In genomic region chr6:134424795-134425163, GRCh38 we compare ENCODE assay signal across 18 cellular contexts.
DNase-seq lines count a peak whose midpoint lies in the region; ATAC-seq and TF ChIP-seq lines count a peak whose summit lies in the region.
"Had no signal": no experiment of that assay in that cellular context is flagged by ENCODE, and none has a peak within 500 bp of the region (broad histone marks: within the 10 kb centered on the region; RNA-seq: fewer than 3 reads in every experiment).

No MANE protein-coding gene starts in this region.

- peak overlapping the region in 2 of 11 experiments; percentile 17 to 50; a peak in 2 of 22 replicates for H3K9ac ChIP-seq in BLaER1 treated with 17β-estradiol and CSF1 and Interleukin-3, amounts not matched to agents 10 nM and 100 nM
- H3K9ac ChIP-seq in mesenchymal stem cell (ENCODE audit: low read length): peak overlapping the region; percentile 57

- peaks cover 12% of the 10 kb centered on the region for H3K36me3 Mint-ChIP-seq in WTC11

- WGBS in mesenchymal stem cell: 100% methylated on average over 1 of the region's 1 CpG

- no peak overlapping the region for H3K14ac ChIP-seq in mesenchymal stem cell (ENCODE audit: low read length in 2 of 2)

- no peak for TF ChIP-seq CTCF in brain microvascular endothelial cell (IDR thresholded peaks at IDR 0.05; ENCODE audit: low read depth, low read length, missing control alignments)
- TF ChIP-seq CTCF in WTC11 (IDR thresholded peaks at IDR 0.05): no peak

- H4K91ac ChIP-seq in mesenchymal stem cell (ENCODE audit: low read length): no peak overlapping the region

- H3K4me3 ChIP-seq in ACC112 (ENCODE audit: low read depth, low read length) (no peak overlapping the region), brain microvascular endothelial cell (ENCODE audit: low read depth, low read length) (no peak overlapping the region), mesenchymal stem cell (ENCODE audit: insufficient read depth in 1 of 2, low read depth in 1 of 2, low read length in 2 of 2) (no peak overlapping the region)
- no peak overlapping the region for H3K4me3 ChIP-seq in BLaER1 treated with 17β-estradiol and CSF1 and Interleukin-3, amounts not matched to agents 10 nM and 100 nM

- H3K79me2 ChIP-seq in ACC112 (ENCODE audit: control insufficient read depth, insufficient read depth, low read length, unreplicated experiment): no peaks in the 10 kb centered on the region

- no peak overlapping the region for H3K23ac ChIP-seq in mesenchymal stem cell (ENCODE audit: low read length in 2 of 2)

- H3K27ac ChIP-seq in ACC112 (ENCODE audit: low read depth, low read length) (peak overlapping the region; percentile 100), brain microvascular endothelial cell (peak overlapping the region; percentile 96), mesenchymal stem cell (ENCODE audit: low read length, poor library complexity, severe bottlenecking) (peak overlapping the region; percentile 14)
- H3K27ac ChIP-seq in BLaER1 treated with 17β-estradiol and CSF1 and Interleukin-3, amounts not matched to agents 10 nM and 100 nM: peak overlapping the region in 6 of 11 experiments; percentile 35 to 77 (median 56); a peak in 8 of 22 replicates
- H3K27ac ChIP-seq: HL-60 had no signal

- no peaks in the 10 kb centered on the region for H3K27me3 ChIP-seq in ACC112 (ENCODE audit: insufficient read depth, low read length)
- no peaks in the 10 kb centered on the region for H3K27me3 ChIP-seq in BLaER1 treated with 17β-estradiol and CSF1 and Interleukin-3, amounts not matched to agents 10 nM and 100 nM
- H3K27me3 ChIP-seq in brain microvascular endothelial cell (replicated peaks): no peaks in the 10 kb centered on the region
- no peaks in the 10 kb centered on the region for H3K27me3 ChIP-seq in mesenchymal stem cell (ENCODE audit: control insufficient read depth in 1 of 2, insufficient read depth in 1 of 2, low read length in 2 of 2)
- H3K27me3 ChIP-seq: BE2C had no signal

- H2AK5ac ChIP-seq in mesenchymal stem cell (ENCODE audit: low read length, severe bottlenecking): no peak overlapping the region

- H2BK12ac ChIP-seq in mesenchymal stem cell (ENCODE audit: low read length in 2 of 2): no peak overlapping the region

- H4K8ac ChIP-seq in mesenchymal stem cell (ENCODE audit: low read length): no peak overlapping the region

- peaks cover 0 to 10% (median 0%) of the 10 kb centered on the region in 11 experiments; a peak in 5 of 22 replicates for H3K9me3 ChIP-seq in BLaER1 treated with 17β-estradiol and CSF1 and Interleukin-3, amounts not matched to agents 10 nM and 100 nM (replicated peaks in 1 of 11)
- no peaks in the 10 kb centered on the region for H3K9me3 ChIP-seq in mesenchymal stem cell (ENCODE audit: control insufficient read depth, low read length)
- H3K9me3 ChIP-seq: BE2C had no signal

- no peak for ATAC-seq in WTC11
- no peak for ATAC-seq in GM19328 (IDR thresholded peaks at IDR 0.05; ENCODE audit: unreplicated experiment)
- ATAC-seq: HCT116 had no signal

- H2BK120ac ChIP-seq in mesenchymal stem cell (ENCODE audit: low read depth, low read length): no peak overlapping the region

- H3K18ac ChIP-seq in mesenchymal stem cell (ENCODE audit: low read depth in 1 of 2, low read length in 2 of 2): no peak overlapping the region

- POLR2A ChIA-PET in WTC11 (lab: Charles Lee): no interaction called here

- no peak overlapping the region for H3K4me3 Mint-ChIP-seq in WTC11
- H3K4me3 Mint-ChIP-seq: CD8-positive, alpha-beta memory T cell had no signal

- in situ Hi-C loops in brain microvascular endothelial cell (cut with HindIII; ENCODE audit: low pct_ligation_motif_present, low sequenced_read_pairs): no loop called here

- CTCF ChIA-PET in WTC11 (lab: Charles Lee): no interaction called here

- no peak overlapping the region for H2BK5ac ChIP-seq in mesenchymal stem cell (ENCODE audit: low read depth, low read length, poor library complexity, severe bottlenecking)

- H3K4me2 ChIP-seq in BLaER1 treated with 17β-estradiol and CSF1 and Interleukin-3, amounts not matched to agents 10 nM and 100 nM: peak overlapping the region in 10 of 11 experiments; percentile 39 to 74 (median 61); a peak in 15 of 22 replicates
- no peak overlapping the region for H3K4me2 ChIP-seq in mesenchymal stem cell (ENCODE audit: low read length, poor library complexity, severe bottlenecking)

- no peak overlapping the region for H2AFZ ChIP-seq in ACC112 (ENCODE audit: low read length, unreplicated experiment)
- no peak overlapping the region for H2AFZ ChIP-seq in mesenchymal stem cell (ENCODE audit: low read depth, low read length)

- no peak overlapping the region for H2BK15ac ChIP-seq in mesenchymal stem cell (ENCODE audit: low read depth, poor library complexity, severe bottlenecking)

- H4K20me1 ChIP-seq in BLaER1 treated with 17β-estradiol and CSF1 and Interleukin-3, amounts not matched to agents 10 nM and 100 nM: no peaks in the 10 kb centered on the region

- no peaks in the 10 kb centered on the region for H3K27me3 Mint-ChIP-seq in WTC11 (ENCODE audit: low read depth)

- H3K4me1 ChIP-seq in ACC112 (ENCODE audit: control insufficient read depth, insufficient read depth, low read length, unreplicated experiment) (peaks cover 56% of the 10 kb centered on the region), mesenchymal stem cell (ENCODE audit: control insufficient read depth, insufficient read depth, low read depth, low read length) (peaks cover 10% of the 10 kb centered on the region)
- peaks cover 31 to 79% (median 43%) of the 10 kb centered on the region in 10 experiments for H3K4me1 ChIP-seq in BLaER1 treated with 17β-estradiol and CSF1 and Interleukin-3, amounts not matched to agents 10 nM and 100 nM
- H3K4me1 ChIP-seq: BE2C had no signal

- peaks cover 3% of the 10 kb centered on the region for H3K4me1 Mint-ChIP-seq in WTC11
- H3K4me1 Mint-ChIP-seq: CD8-positive, alpha-beta memory T cell had no signal

- no peaks in the 10 kb centered on the region for H3K36me3 ChIP-seq in ACC112 (ENCODE audit: insufficient read depth, low read length)
- no peaks in the 10 kb centered on the region for H3K36me3 ChIP-seq in BLaER1 treated with 17β-estradiol and CSF1 and Interleukin-3, amounts not matched to agents 10 nM and 100 nM
- H3K36me3 ChIP-seq in brain microvascular endothelial cell (replicated peaks): no peaks in the 10 kb centered on the region
- H3K36me3 ChIP-seq in mesenchymal stem cell (ENCODE audit: control insufficient read depth in 1 of 2, insufficient read depth in 2 of 2, low read depth in 1 of 2, low read length in 2 of 2): no peaks in the 10 kb centered on the region
- H3K36me3 ChIP-seq: BE2C had no signal

- DNase-seq in brain microvascular endothelial cell: no peak
- DNase-seq in mesenchymal stem cell: no peak
- no peak for DNase-seq in NCI-H526 (lab: John Stamatoyannopoulos, UW)
- no peak for DNase-seq in WTC11 (ENCODE audit: low spot score)
- DNase-seq in activated CD8-positive, alpha-beta memory T cell treated with anti-CD3 and anti-CD28 coated beads, Interleukin-2, amount 50 U/mL, for 48 hours: no peak
- DNase-seq: BE2C; CD8-positive, alpha-beta memory T cell; DMS79; NCI-H1417; NCI-H187 treated with DMSO at 0.1 percent for 48 hours; NCI-H345; NCI-H69; SIG-M5 had no signal

- peaks cover 23% of the 10 kb centered on the region for H3K9me3 Mint-ChIP-seq in WTC11
- H3K9me3 Mint-ChIP-seq: CD8-positive, alpha-beta memory T cell had no signal

- no peak overlapping the region for H3K27ac Mint-ChIP-seq in WTC11
- H3K27ac Mint-ChIP-seq: CD8-positive, alpha-beta memory T cell had no signal

- H3K79me1 ChIP-seq in mesenchymal stem cell (replicated peaks; ENCODE audit: low read length, poor library complexity, severe bottlenecking): no peaks in the 10 kb centered on the region

- H3K4ac ChIP-seq in mesenchymal stem cell (ENCODE audit: low read depth in 1 of 2, low read length in 2 of 2): no peak overlapping the region

TF ChIP-seq in WTC11, 78 proteins besides CTCF, POLR2A, EP300 and RAD21 (continues in another document):
- TF ChIP-seq PRDM15 (CRISPR knock-in tag; IDR thresholded peaks at IDR 0.05) (no peak), FOXP1 (CRISPR knock-in tag; IDR thresholded peaks at IDR 0.05; ENCODE audit: borderline replicate concordance) (no peak), ZMAT4 (CRISPR knock-in tag; IDR thresholded peaks at IDR 0.05) (no peak)

Comparison
In these comparisons a context has a peak if more than half of its experiments do, and no peak if none do; other contexts are left out.
1. H3K27ac ChIP-seq: peak in every context shown above with its lines; median percentile 100 in ACC112; 96 in brain microvascular endothelial cell; 56 in BLaER1 treated with 17β-estradiol and CSF1 and Interleukin-3, amounts not matched to agents 10 nM and 100 nM; 14 in mesenchymal stem cell.